In the genomic region with DNA sequence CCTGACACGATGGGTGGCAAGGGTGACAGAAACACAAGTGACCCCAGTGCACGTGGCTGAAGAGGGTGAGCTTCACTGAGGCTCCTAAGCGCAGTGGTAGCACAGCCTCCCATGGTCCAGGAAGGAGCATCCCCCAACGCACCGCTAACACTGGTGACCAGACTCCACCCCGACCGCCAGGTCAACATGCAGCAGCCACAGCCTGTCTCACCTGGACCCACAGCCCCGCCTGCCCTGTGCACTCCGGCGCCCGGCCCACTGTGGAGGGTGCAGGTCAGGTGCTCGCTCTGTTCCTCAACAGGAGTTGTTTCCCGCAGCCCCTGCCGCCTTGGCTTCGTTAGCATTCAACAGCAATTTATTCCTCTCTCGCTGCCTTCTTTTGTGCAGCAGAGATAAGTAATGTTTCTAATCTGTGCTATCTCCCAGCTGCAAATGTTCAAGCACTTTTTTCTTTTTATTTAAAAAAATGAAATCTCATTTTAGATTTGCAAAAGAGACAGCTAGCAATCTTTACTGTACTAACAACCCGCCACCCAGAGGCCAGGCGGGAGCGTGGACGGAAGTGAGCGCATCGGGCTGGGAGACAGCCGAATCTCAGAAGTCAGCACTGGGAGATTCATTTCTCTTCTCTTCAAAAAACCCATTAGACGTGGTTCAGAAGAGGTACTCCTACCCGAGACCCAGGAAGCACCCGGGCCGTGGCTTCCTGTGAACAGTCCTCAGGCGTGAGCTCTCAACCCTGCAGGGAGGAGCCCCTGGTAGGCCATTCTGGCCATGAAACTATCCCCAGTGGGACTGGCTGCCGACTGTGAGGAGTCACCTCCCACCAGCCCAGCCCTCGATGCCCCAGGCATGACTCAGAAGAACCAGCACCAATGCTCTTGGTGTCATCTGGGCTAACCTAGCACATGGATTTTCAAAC, we compare ENCODE assay signal across 9 cellular contexts.
A peak's percentile ranks its signal among the peaks of the same experiment; 100 is the strongest.
DNase-seq lines count a peak whose midpoint lies in the region; ATAC-seq and TF ChIP-seq lines count a peak whose summit lies in the region.
"Had no signal": no experiment of that assay in that cellular context is flagged by ENCODE, and none has a peak within 500 bp of the region (broad histone marks: within the 10 kb centered on the region; RNA-seq: fewer than 3 reads in every experiment).

No MANE protein-coding gene starts in this region.

- H3K9me3 ChIP-seq in CD4-positive, alpha-beta memory T cell (ENCODE audit: control insufficient read depth in 1 of 2, low read length in 2 of 2), result no peaks in the 10 kb centered on the region

- intact Hi-C loops in CD4-positive, alpha-beta memory T cell (cut with micrococcal nuclease), result no loop called here
- intact Hi-C loops in activated CD8-positive, alpha-beta T cell treated with anti-CD3 and anti-CD28 coated beads for 36 hours (cut with micrococcal nuclease), result no loop called here

- no peaks in the 10 kb centered on the region for H3K36me3 Mint-ChIP-seq in CD4-positive, alpha-beta memory T cell
- peaks cover 2% of the 10 kb centered on the region for H3K36me3 Mint-ChIP-seq in activated CD8-positive, alpha-beta T cell treated with anti-CD3 and anti-CD28 coated beads for 36 hours (ENCODE audit: low read depth)

- H3K27me3 ChIP-seq in CD4-positive, alpha-beta memory T cell (ENCODE audit: insufficient read depth, low read length), result no peaks in the 10 kb centered on the region
- H3K27me3 ChIP-seq in H7 (ENCODE audit: control insufficient read depth, insufficient read depth, low read length), result no peaks in the 10 kb centered on the region

- ATAC-seq in HG02759 (IDR thresholded peaks at IDR 0.05; ENCODE audit: unreplicated experiment), result peak; percentile 38
- peak; percentile 40 for ATAC-seq in activated CD8-positive, alpha-beta T cell treated with anti-CD3 and anti-CD28 coated beads for 36 hours
- ATAC-seq in esophagus mucosa, result no peak

- H3K4me1 ChIP-seq in CD4-positive, alpha-beta memory T cell (ENCODE audit: insufficient read depth, low read length), result peaks cover 26% of the 10 kb centered on the region

- peak overlapping the region in 1 of 8 donors; percentile 21 for H3K4me3 Mint-ChIP-seq in CD4-positive, alpha-beta memory T cell
- no peak overlapping the region for H3K4me3 Mint-ChIP-seq in activated CD8-positive, alpha-beta T cell treated with anti-CD3 and anti-CD28 coated beads for 36 hours

- H3K4me1 Mint-ChIP-seq in CD4-positive, alpha-beta memory T cell, result peaks cover 17 to 37% (median 24%) of the 10 kb centered on the region in 4 donors
- peaks cover 53% of the 10 kb centered on the region for H3K4me1 Mint-ChIP-seq in activated CD8-positive, alpha-beta T cell treated with anti-CD3 and anti-CD28 coated beads for 36 hours (ENCODE audit: low read depth)

- peak in 2 of 5 donors; percentile 14 to 16 for DNase-seq in CD4-positive, alpha-beta memory T cell
- DNase-seq in activated CD8-positive, alpha-beta T cell treated with anti-CD3 and anti-CD28 coated beads for 36 hours, result peak; percentile 53
- DNase-seq in left kidney (ENCODE audit: low read depth, low spot score) (peak; percentile 43), NCI-H2029 treated with DMSO at 0.1 percent for 48 hours (lab: John Stamatoyannopoulos, UW) (no peak), H7 (no peak)
- no peak for DNase-seq in activated effector memory CD4-positive, alpha-beta T cell treated with anti-CD3 and anti-CD28 coated beads, Interleukin-2, amount 50 U/mL, for 16 hours
- DNase-seq: midbrain had no signal

- H3K36me3 ChIP-seq in CD4-positive, alpha-beta memory T cell (ENCODE audit: insufficient read depth, low read length), result no peaks in the 10 kb centered on the region
- H3K36me3 ChIP-seq in H7 (replicated peaks; ENCODE audit: control insufficient read depth, insufficient read depth, low read length), result no peaks in the 10 kb centered on the region

- no peak overlapping the region for H3K4me3 ChIP-seq in CD4-positive, alpha-beta memory T cell (ENCODE audit: low read length in 2 of 2)
- H3K4me3 ChIP-seq in H7 (ENCODE audit: insufficient read depth, low read depth, low read length), result no peak overlapping the region

- POLR2A ChIA-PET in CD4-positive, alpha-beta memory T cell (lab: Charles Lee; ENCODE audit: partially characterized antibody), result no interaction called here
- POLR2A ChIA-PET in activated CD8-positive, alpha-beta T cell treated with anti-CD3 and anti-CD28 coated beads for 36 hours (lab: Charles Lee), result interaction anchor here (1.2 to 1.5 kb wide), 3 partner anchors 9 to 173 kb away, joined by 3 read pairs; no protein-coding TSS in a partner anchor

- TF ChIP-seq CTCF in activated CD8-positive, alpha-beta T cell treated with anti-CD3 and anti-CD28 coated beads for 36 hours (IDR thresholded peaks at IDR 0.05), result no peak

- peak overlapping the region in 4 of 7 donors; percentile 63 to 81 (median 70) for H3K27ac Mint-ChIP-seq in CD4-positive, alpha-beta memory T cell
- H3K27ac Mint-ChIP-seq in activated CD8-positive, alpha-beta T cell treated with anti-CD3 and anti-CD28 coated beads for 36 hours, result peak overlapping the region; percentile 73

- H3K27ac ChIP-seq in CD4-positive, alpha-beta memory T cell (ENCODE audit: low read depth, low read length), result no peak overlapping the region

- CTCF ChIA-PET in CD4-positive, alpha-beta memory T cell (lab: Charles Lee; ENCODE audit: partially characterized antibody), result interaction anchor here (0.8 to 1.3 kb wide), 4 partner anchors 14 to 178 kb away, joined by 3 to 5 read pairs (median 4); no protein-coding TSS in a partner anchor
- CTCF ChIA-PET in activated CD8-positive, alpha-beta T cell treated with anti-CD3 and anti-CD28 coated beads for 36 hours (lab: Charles Lee), result interaction anchor here (0.7 to 1.4 kb wide), 8 partner anchors 12 to 249 kb away, joined by 3 to 6 read pairs (median 3); no protein-coding TSS in a partner anchor

- peaks cover 0 to 3% (median 0%) of the 10 kb centered on the region in 8 donors for H3K9me3 Mint-ChIP-seq in CD4-positive, alpha-beta memory T cell
- no peaks in the 10 kb centered on the region for H3K9me3 Mint-ChIP-seq in activated CD8-positive, alpha-beta T cell treated with anti-CD3 and anti-CD28 coated beads for 36 hours

- no peaks in the 10 kb centered on the region for H3K27me3 Mint-ChIP-seq in CD4-positive, alpha-beta memory T cell
- H3K27me3 Mint-ChIP-seq in activated CD8-positive, alpha-beta T cell treated with anti-CD3 and anti-CD28 coated beads for 36 hours, result no peaks in the 10 kb centered on the region

Comparison
In these comparisons a context has a peak if more than half of its experiments do, and no peak if none do; other contexts are left out.
1. DNase-seq: peak in activated CD8-positive, alpha-beta T cell treated with anti-CD3 and anti-CD28 coated beads for 36 hours (single experiment) and left kidney (single experiment); none in NCI-H2029 treated with DMSO at 0.1 percent for 48 hours (single experiment), H7 (single experiment) and activated effector memory CD4-positive, alpha-beta T cell treated with anti-CD3 and anti-CD28 coated beads, Interleukin-2, amount 50 U/mL, for 16 hours (single experiment).